In the genomic region with DNA sequence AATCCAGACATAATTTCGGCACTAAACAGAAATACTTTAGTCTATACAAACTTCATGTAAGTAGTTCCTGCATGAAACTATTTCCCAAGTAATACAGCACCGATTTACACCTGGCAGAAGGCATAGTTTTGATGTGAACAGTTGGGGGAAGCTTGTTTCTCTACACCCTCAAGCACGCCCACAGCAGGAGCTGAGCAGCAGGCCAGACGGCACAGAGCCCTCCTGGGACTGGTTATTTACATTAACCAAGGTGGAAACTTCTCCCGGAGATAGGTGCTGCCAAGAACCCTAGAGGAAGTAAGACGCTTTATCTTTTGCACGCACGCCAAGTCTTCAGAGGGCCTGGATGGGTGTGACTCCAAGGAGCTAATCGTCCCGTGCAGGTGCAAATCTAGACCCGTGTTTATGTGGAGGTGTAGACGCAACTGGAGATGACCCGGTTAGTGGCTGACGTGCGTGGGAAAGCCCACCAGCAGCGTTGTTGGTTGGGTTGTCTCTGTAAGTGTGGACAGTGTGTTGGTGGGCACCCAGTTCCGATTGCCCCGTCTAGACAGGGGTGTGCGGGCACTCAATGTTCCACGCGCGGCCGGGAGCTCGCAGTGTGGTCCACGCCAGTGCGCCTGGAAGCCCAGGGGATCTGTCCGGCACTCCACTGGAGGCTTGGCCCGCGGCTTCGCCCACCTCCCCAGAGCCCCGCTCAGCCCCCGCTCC, we compare ENCODE assay signal across 8 cellular contexts. TPM values are rescaled to one million over a fixed set of nuclear protein-coding genes. Genes with fewer than 3 reads are reported as not detected.
DNase-seq lines count a peak whose midpoint lies in the region; ATAC-seq and TF ChIP-seq lines count a peak whose summit lies in the region.

No MANE protein-coding gene starts in this region.

- TF ChIP-seq CTCF in CD8-positive, alpha-beta T cell (IDR thresholded peaks at IDR 0.05), result no peak
- TF ChIP-seq CTCF in GM20000 (IDR thresholded peaks at IDR 0.05; ENCODE audit: extremely low read depth, missing control alignments), result no peak
- TF ChIP-seq CTCF in HL-60 (IDR thresholded peaks at IDR 0.05; ENCODE audit: insufficient read depth, low read length), result no peak
- TF ChIP-seq CTCF in Panc1 (IDR thresholded peaks at IDR 0.05), result no peak
- no peak for TF ChIP-seq CTCF in foreskin keratinocyte (conservative IDR thresholded peaks at IDR 0.05)
- no peak for TF ChIP-seq CTCF in neutrophil (IDR thresholded peaks at IDR 0.05)
- TF ChIP-seq CTCF in thyroid gland (IDR thresholded peaks at IDR 0.05), result no peak

- no peaks in the 10 kb centered on the region for H3K9me3 Mint-ChIP-seq in CD8-positive, alpha-beta T cell

- ATAC-seq in CD8-positive, alpha-beta T cell, result peak; percentile 55
- peak; percentile 64 for ATAC-seq in Panc1
- peak; percentile 56 for ATAC-seq in foreskin keratinocyte

- H3K27me3 Mint-ChIP-seq in CD8-positive, alpha-beta T cell (ENCODE audit: low read depth), result no peaks in the 10 kb centered on the region

- peak overlapping the region; percentile 96 for H3K4me3 Mint-ChIP-seq in CD8-positive, alpha-beta T cell

- peak overlapping the region; percentile 60 for H3K4me3 ChIP-seq in CD8-positive, alpha-beta T cell (ENCODE audit: low read depth, low read length)
- H3K4me3 ChIP-seq in HL-60 (replicated peaks; ENCODE audit: insufficient read depth, low read length), result peak overlapping the region; percentile 71
- H3K4me3 ChIP-seq in Panc1 (ENCODE audit: low read depth in 2 of 2, low read length in 2 of 2), result peak overlapping the region; percentile 60 to 82
- H3K4me3 ChIP-seq in neutrophil (ENCODE audit: low read depth in 1 of 2, low read length in 1 of 2), result peak overlapping the region; percentile 95 to 97
- H3K4me3 ChIP-seq in thyroid gland (replicated peaks in 1 of 3), result peak overlapping the region in 2 of 3 donors; percentile 16 to 90

- BruUV-seq in Panc1 (replicated peaks; lab: Mats Ljungman, UMichigan), result no TSS peak

- 2 to 5% methylated on average over 10 to 15 of the region's 32 CpGs for WGBS in thyroid gland, 2 donors

- H3K27me3 ChIP-seq in CD8-positive, alpha-beta T cell (ENCODE audit: insufficient read depth, low read length), result no peaks in the 10 kb centered on the region
- H3K27me3 ChIP-seq in HL-60 (ENCODE audit: insufficient read depth, poor library complexity, severe bottlenecking), result no peaks in the 10 kb centered on the region
- peaks cover 2% of the 10 kb centered on the region; the same call in 1 of the 2 replicates for H3K27me3 ChIP-seq in Panc1 (ENCODE audit: control insufficient read depth, insufficient read depth, low read length)
- no peaks in the 10 kb centered on the region for H3K27me3 ChIP-seq in foreskin keratinocyte
- no peaks in the 10 kb centered on the region for H3K27me3 ChIP-seq in neutrophil
- no peaks in the 10 kb centered on the region for H3K27me3 ChIP-seq in thyroid gland

- peak overlapping the region; percentile 100 for H3K27ac Mint-ChIP-seq in CD8-positive, alpha-beta T cell

- peak overlapping the region; percentile 92 for H3K27ac ChIP-seq in CD8-positive, alpha-beta T cell (ENCODE audit: low read depth, low read length)
- H3K27ac ChIP-seq in HL-60 (replicated peaks), result peak overlapping the region; percentile 75
- 0 out of 2 replicates have a peak overlapping the region, but pooled peaks have one; percentile 8 for H3K27ac ChIP-seq in Panc1 (ENCODE audit: low read length)
- H3K27ac ChIP-seq in foreskin keratinocyte, result peak overlapping the region; percentile 37
- peak overlapping the region; percentile 99 for H3K27ac ChIP-seq in neutrophil
- H3K27ac ChIP-seq in thyroid gland, result peak overlapping the region; percentile 92 to 99 (median 97)

- peak; percentile 47 to 93 (median 68) for DNase-seq in CD8-positive, alpha-beta T cell
- DNase-seq in GM20000 (ENCODE audit: low spot score) (peak; percentile 60), HL-60 (ENCODE audit: low read depth in 1 of 2, low spot score in 1 of 2) (peak in 1 of 2 experiments; percentile 66), Panc1 (ENCODE audit: low read depth, low spot score) (no peak), foreskin keratinocyte (peak; percentile 42 to 62), thyroid gland (peak; percentile 59 to 60)
- peak; percentile 41 for DNase-seq in activated T-helper 9 cell treated with anti-CD3 and anti-CD28 coated beads, Interleukin-2, amount 50 U/mL, for 16 hours (ENCODE audit: low read depth)

- no peaks in the 10 kb centered on the region for H3K9me3 ChIP-seq in CD8-positive, alpha-beta T cell (ENCODE audit: low read length)
- no peaks in the 10 kb centered on the region for H3K9me3 ChIP-seq in Panc1 (ENCODE audit: control insufficient read depth, insufficient read depth, low read depth, low read length)
- H3K9me3 ChIP-seq in neutrophil, result no peaks in the 10 kb centered on the region
- H3K9me3 ChIP-seq in thyroid gland, result no peaks in the 10 kb centered on the region

- no peaks in the 10 kb centered on the region for H3K36me3 ChIP-seq in CD8-positive, alpha-beta T cell (ENCODE audit: insufficient read depth, low read length)
- H3K36me3 ChIP-seq in Panc1 (ENCODE audit: control insufficient read depth, insufficient read depth, low read length) (no peaks in the 10 kb centered on the region), neutrophil (no peaks in the 10 kb centered on the region), thyroid gland (no peaks in the 10 kb centered on the region)

- H3K36me3 Mint-ChIP-seq in CD8-positive, alpha-beta T cell, result peaks cover 23% of the 10 kb centered on the region

- POLR2A ChIA-PET in CD8-positive, alpha-beta T cell (lab: Charles Lee), result interaction anchor here (0.8 to 3.4 kb wide), 26 partner anchors 9 to 792 kb away, joined by 3 to 34 read pairs (median 5); a partner anchor contains a TSS
- POLR2A ChIA-PET in Panc1 (lab: Charles Lee), result no interaction called here

- TF ChIP-seq POLR2A in thyroid gland (IDR thresholded peaks at IDR 0.05), result no peak

- peaks cover 57% of the 10 kb centered on the region for H3K4me1 Mint-ChIP-seq in CD8-positive, alpha-beta T cell (ENCODE audit: low read depth)

- in situ Hi-C loops in Panc1 (cut with HindIII; ENCODE audit: low pct_unique_long_range_greater_than_20kb, low sequenced_read_pairs), result no loop called here

- intact Hi-C loops in CD8-positive, alpha-beta T cell (cut with DNase I, micrococcal nuclease), result loop anchor here (1.0 to 10.0 kb wide), 13 partner anchors 14 to 1021 kb away; a partner anchor contains a TSS
- intact Hi-C loops in Panc1 (cut with micrococcal nuclease; ENCODE audit: unreplicated experiment), result no loop called here
- intact Hi-C loops in thyroid gland (cut with DNase I), result no loop called here

- H3K4me1 ChIP-seq in CD8-positive, alpha-beta T cell (ENCODE audit: insufficient read depth, low read length), result peaks cover 44% of the 10 kb centered on the region
- peaks cover 5% of the 10 kb centered on the region; the same call in 1 of the 2 replicates for H3K4me1 ChIP-seq in Panc1 (ENCODE audit: control insufficient read depth, insufficient read depth, low read length)
- H3K4me1 ChIP-seq in foreskin keratinocyte, result peaks cover 6% of the 10 kb centered on the region
- H3K4me1 ChIP-seq in neutrophil (ENCODE audit: control insufficient read depth in 1 of 2, insufficient read depth in 1 of 2, low read depth in 1 of 2, low read length in 1 of 2), result peaks cover 47 to 56% of the 10 kb centered on the region in 2 experiments
- H3K4me1 ChIP-seq in thyroid gland, result peaks cover 44% of the 10 kb centered on the region in 2 donors

- CTCF ChIA-PET in CD8-positive, alpha-beta T cell (lab: Charles Lee), result interaction anchor here (0.7 to 3.1 kb wide), 11 partner anchors 9 to 78 kb away, joined by 3 to 25 read pairs (median 4); a partner anchor contains a TSS
- CTCF ChIA-PET in Panc1 (lab: Charles Lee), result no interaction called here

RNA-seq across cellular contexts. Expression of a gene that starts 0.8 kb away (rescaled TPM):
- total RNA-seq in CD8-positive, alpha-beta T cell, result 100 to 1,000 TPM; 130 to 133 TPM
- total RNA-seq in Panc1 (2021; ENCODE audit: unreplicated experiment) (3.5 TPM), foreskin keratinocyte (4.1 and 5.9 TPM in 2 replicates), thyroid gland (10 to 100 TPM; 39.7 to 72.3 (median 59.9) TPM)
- 3.0 TPM for polyA plus RNA-seq in Panc1 (2012; ENCODE audit: insufficient read length)
- polyA plus RNA-seq in foreskin keratinocyte, result 0.39 and 0.57 TPM in 2 replicates

RNA-seq across cellular contexts. Expression of a gene that starts 53.9 kb away (rescaled TPM):
- total RNA-seq in CD8-positive, alpha-beta T cell, result 10 to 100 TPM; 19.3 to 19.7 TPM
- total RNA-seq in Panc1 (2021; ENCODE audit: unreplicated experiment) (95.9 TPM), foreskin keratinocyte (119 and 121 TPM in 2 replicates), thyroid gland (10 to 100 TPM; 40.7 to 55.5 (median 48.9) TPM)
- 100 TPM for polyA plus RNA-seq in Panc1 (2012; ENCODE audit: insufficient read length)
- 91.0 and 94.9 TPM in 2 replicates for polyA plus RNA-seq in foreskin keratinocyte

RNA-seq across cellular contexts. Expression of a gene that starts 55.8 kb away (rescaled TPM):
- 1 to 10 TPM; 2.5 to 2.6 TPM for total RNA-seq in CD8-positive, alpha-beta T cell
- 8.2 TPM for total RNA-seq in Panc1 (2021; ENCODE audit: unreplicated experiment)
- polyA plus RNA-seq in Panc1 (2012; ENCODE audit: insufficient read length), result 4.4 TPM
- total RNA-seq in foreskin keratinocyte, result 11.4 and 14.0 TPM in 2 replicates
- polyA plus RNA-seq in foreskin keratinocyte, result 4.4 and 5.5 TPM in 2 replicates
- 10 to 100 TPM in 3 of 4 donors, 1 to 10 TPM in 1; 6.0 to 13.8 (median 12.0) TPM for total RNA-seq in thyroid gland

Comparison
In these comparisons a context has a peak if more than half of its experiments do, and no peak if none do; other contexts are left out.
1. H3K27ac ChIP-seq: peak in every context shown above with its lines; median percentile 99 in neutrophil; 97 in thyroid gland; 92 in CD8-positive, alpha-beta T cell; 75 in HL-60; 37 in foreskin keratinocyte; 8 in Panc1.
2. intact Hi-C loops: an anchor here in CD8-positive, alpha-beta T cell (1.0 to 10.0 kb wide); none called in Panc1 and thyroid gland.